11 cellular contexts compared by ENCODE assay signal in the genomic region with DNA sequence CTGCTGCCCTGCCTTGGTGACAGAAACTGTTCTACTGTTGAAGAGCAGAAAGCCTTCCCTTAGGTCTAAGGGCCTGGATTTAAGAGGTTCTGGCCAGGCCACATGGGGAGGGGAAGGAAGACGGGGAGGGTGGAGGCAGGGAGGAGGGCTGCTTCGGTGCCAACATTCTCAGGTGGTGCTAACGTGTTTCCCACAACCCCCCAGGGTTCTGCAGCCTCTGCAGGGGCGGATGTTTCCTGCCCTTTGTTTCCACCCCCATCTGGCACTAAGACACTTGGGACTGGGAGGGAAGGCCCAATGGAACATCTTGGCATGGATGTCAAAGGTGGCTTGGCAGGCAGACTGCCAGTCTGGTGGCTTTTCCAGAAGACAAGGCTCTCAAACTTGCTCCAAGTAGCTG. TPM values are rescaled to one million over a fixed set of nuclear protein-coding genes. Genes with fewer than 3 reads are reported as not detected.
DNase-seq lines count a peak whose midpoint lies in the region; ATAC-seq, FAIRE-seq and TF ChIP-seq lines count a peak whose summit lies in the region.
"Had no signal": no experiment of that assay in that cellular context is flagged by ENCODE, and none has a peak within 500 bp of the region (broad histone marks: within the 10 kb centered on the region; RNA-seq: fewer than 3 reads in every experiment).

No MANE protein-coding gene starts in this region.

- peaks cover 0 to 31% of the 10 kb centered on the region in 2 donors for H3K4me1 ChIP-seq in lung (ENCODE audit: control insufficient read depth in 2 of 2, insufficient read depth in 2 of 2, low read length in 2 of 2)
- H3K4me1 ChIP-seq in thyroid gland = peaks cover 6 to 79% of the 10 kb centered on the region in 2 donors

- H3K4me1 Mint-ChIP-seq in T-helper 2 cell treated with Interferon-gamma antibody and Interleukin-4, amounts not matched to agents 5 μg/mL and 100 μg/mL, for 36 hours (ENCODE audit: low read depth) = peaks cover 80% of the 10 kb centered on the region
- peaks cover 32% of the 10 kb centered on the region for H3K4me1 Mint-ChIP-seq in activated naive CD4-positive, alpha-beta T cell treated with anti-CD3 and anti-CD28 coated beads for 36 hours (ENCODE audit: low read depth)

- peaks cover 53% of the 10 kb centered on the region for H3K36me3 Mint-ChIP-seq in T-helper 2 cell treated with Interferon-gamma antibody and Interleukin-4, amounts not matched to agents 5 μg/mL and 100 μg/mL, for 36 hours (ENCODE audit: low read depth)
- H3K36me3 Mint-ChIP-seq in activated naive CD4-positive, alpha-beta T cell treated with anti-CD3 and anti-CD28 coated beads for 36 hours (ENCODE audit: low read depth) = peaks cover 60% of the 10 kb centered on the region

- no peaks in the 10 kb centered on the region for H3K27me3 Mint-ChIP-seq in T-helper 2 cell treated with Interferon-gamma antibody and Interleukin-4, amounts not matched to agents 5 μg/mL and 100 μg/mL, for 36 hours (ENCODE audit: low read depth)
- peaks cover 2% of the 10 kb centered on the region for H3K27me3 Mint-ChIP-seq in activated naive CD4-positive, alpha-beta T cell treated with anti-CD3 and anti-CD28 coated beads for 36 hours (ENCODE audit: low read depth)

- no peak for DNase-seq in T-helper 2 cell treated with Interferon-gamma antibody and Interleukin-4, amounts not matched to agents 5 μg/mL and 100 μg/mL, for 36 hours (ENCODE audit: low spot score)
- DNase-seq in T-helper 2 cell (no peak), bronchial epithelial cell (ENCODE audit: low read depth) (no peak), lung (ENCODE audit: low spot score) (no peak), thyroid gland (no peak), NCI-H226 (no peak)
- no peak for DNase-seq in activated naive CD4-positive, alpha-beta T cell treated with anti-CD3 and anti-CD28 coated beads for 36 hours

- no peak for TF ChIP-seq POLR2A in thyroid gland (IDR thresholded peaks at IDR 0.05)

- H3K9me3 Mint-ChIP-seq in T-helper 2 cell treated with Interferon-gamma antibody and Interleukin-4, amounts not matched to agents 5 μg/mL and 100 μg/mL, for 36 hours = no peaks in the 10 kb centered on the region
- no peaks in the 10 kb centered on the region for H3K9me3 Mint-ChIP-seq in activated naive CD4-positive, alpha-beta T cell treated with anti-CD3 and anti-CD28 coated beads for 36 hours

- peak overlapping the region; percentile 97 for H3K27ac Mint-ChIP-seq in T-helper 2 cell treated with Interferon-gamma antibody and Interleukin-4, amounts not matched to agents 5 μg/mL and 100 μg/mL, for 36 hours
- no peak overlapping the region for H3K27ac Mint-ChIP-seq in activated naive CD4-positive, alpha-beta T cell treated with anti-CD3 and anti-CD28 coated beads for 36 hours

- peak; percentile 43 for FAIRE-seq in bronchial epithelial cell (lab: Jason Lieb, UNC)
- FAIRE-seq: urothelium cell line had no signal

- no peak for TF ChIP-seq CTCF in bronchial epithelial cell (IDR thresholded peaks at IDR 0.05; ENCODE audit: insufficient read depth, low read length, severe bottlenecking)
- TF ChIP-seq CTCF in lung (IDR thresholded peaks at IDR 0.05; ENCODE audit: control extremely low read depth, extremely low read depth) = no peak
- no peak for TF ChIP-seq CTCF in thyroid gland (IDR thresholded peaks at IDR 0.05)

- H3K4me3 ChIP-seq in bronchial epithelial cell (ENCODE audit: low read depth, low read length) (no peak overlapping the region), lung (no peak overlapping the region), thyroid gland (replicated peaks in 1 of 3) (no peak overlapping the region)
- H3K4me3 ChIP-seq: coronary artery had no signal

- H3K27me3 ChIP-seq in bronchial epithelial cell (ENCODE audit: control insufficient read depth, insufficient read depth, low read length) (no peaks in the 10 kb centered on the region), lung (ENCODE audit: control insufficient read depth, insufficient read depth) (no peaks in the 10 kb centered on the region), thyroid gland (no peaks in the 10 kb centered on the region)

- ATAC-seq in lung (ENCODE audit: insufficient read depth, low FRiP score) = no peak
- no peak for ATAC-seq in GM18858 (IDR thresholded peaks at IDR 0.05; ENCODE audit: unreplicated experiment)

- 45 to 51% methylated on average over 4 of the region's 4 CpGs for WGBS in lung, 2 donors
- 40 to 51% methylated on average over 2 to 4 of the region's 4 CpGs for WGBS in thyroid gland, 2 donors

- CTCF ChIA-PET in activated naive CD4-positive, alpha-beta T cell treated with anti-CD3 and anti-CD28 coated beads for 36 hours (lab: Charles Lee) = interaction anchor here (1.6 to 1.9 kb wide), 2 partner anchors 10 to 179 kb away, joined by 5 to 10 read pairs; no protein-coding TSS in a partner anchor

- intact Hi-C loops in thyroid gland (cut with DNase I) = no loop called here
- intact Hi-C loops in activated naive CD4-positive, alpha-beta T cell treated with anti-CD3 and anti-CD28 coated beads for 36 hours (cut with micrococcal nuclease) = no loop called here

- peak overlapping the region; percentile 48 for H3K4me3 Mint-ChIP-seq in T-helper 2 cell treated with Interferon-gamma antibody and Interleukin-4, amounts not matched to agents 5 μg/mL and 100 μg/mL, for 36 hours
- H3K4me3 Mint-ChIP-seq in activated naive CD4-positive, alpha-beta T cell treated with anti-CD3 and anti-CD28 coated beads for 36 hours = no peak overlapping the region

- peak overlapping the region; percentile 24 to 58 for H3K27ac ChIP-seq in lung (ENCODE audit: low read depth in 1 of 2, low read length in 1 of 2)
- peak overlapping the region; percentile 37 to 70 (median 56) for H3K27ac ChIP-seq in thyroid gland

- H3K36me3 ChIP-seq in bronchial epithelial cell (ENCODE audit: control insufficient read depth, insufficient read depth, low read length) (peaks cover 21% of the 10 kb centered on the region), lung (ENCODE audit: control insufficient read depth in 2 of 2, insufficient read depth in 2 of 2, low read length in 2 of 2) (peaks cover 0 to 18% of the 10 kb centered on the region in 2 donors), thyroid gland (peaks cover 17 to 18% of the 10 kb centered on the region in 2 donors)

- H3K9me3 ChIP-seq in lung (ENCODE audit: control insufficient read depth in 2 of 2, insufficient read depth in 1 of 2, low read length in 1 of 2) (no peaks in the 10 kb centered on the region), thyroid gland (no peaks in the 10 kb centered on the region)

RNA-seq across cellular contexts. Expression of gene HIC1, which starts 12.7 kb away (rescaled TPM):
- 0.64 and 1.3 TPM in 2 replicates for total RNA-seq in bronchial epithelial cell
- total RNA-seq in lung = 10 to 100 TPM; 28.9 to 34.8 TPM
- polyA plus RNA-seq in lung = 10 to 100 TPM in 1 of 2 donors, 1 to 10 TPM in 1; 5.5 to 14.4 TPM
- 10 to 100 TPM; 13.3 to 23.2 (median 18.3) TPM for total RNA-seq in thyroid gland
- total RNA-seq in activated naive CD4-positive, alpha-beta T cell treated with anti-CD3 and anti-CD28 coated beads for 36 hours = 10 to 100 TPM; 14.8 TPM

RNA-seq across cellular contexts. Expression of gene OVCA2, which starts 25.7 kb away (rescaled TPM):
- total RNA-seq in bronchial epithelial cell = 54.4 and 69.0 TPM in 2 replicates
- 10 to 100 TPM; 11.1 to 31.7 TPM for total RNA-seq in lung
- 10 to 100 TPM; 43.2 to 55.4 TPM for polyA plus RNA-seq in lung
- total RNA-seq in thyroid gland = 10 to 100 TPM; 37.6 to 54.1 (median 47.3) TPM
- total RNA-seq in activated naive CD4-positive, alpha-beta T cell treated with anti-CD3 and anti-CD28 coated beads for 36 hours = 10 to 100 TPM; 22.7 to 24.7 TPM

RNA-seq across cellular contexts. Expression of gene DPH1, which starts 37.6 kb away (rescaled TPM):
- total RNA-seq in bronchial epithelial cell = 10.8 and 14.7 TPM in 2 replicates
- 10 to 100 TPM; 32.7 to 37.8 TPM for total RNA-seq in lung
- polyA plus RNA-seq in lung = 10 to 100 TPM; 21.1 to 21.6 TPM
- total RNA-seq in thyroid gland = 10 to 100 TPM; 41.6 to 61.1 (median 49.3) TPM
- 10 to 100 TPM; 31.1 to 34.1 TPM for total RNA-seq in activated naive CD4-positive, alpha-beta T cell treated with anti-CD3 and anti-CD28 coated beads for 36 hours

RNA-seq across cellular contexts. Expression of gene RTN4RL1, which starts 42.4 kb away (rescaled TPM):
- 0.13 and 0.26 TPM in 2 replicates for total RNA-seq in bronchial epithelial cell
- total RNA-seq in lung = 1 to 10 TPM in 1 of 2 donors, under 1 TPM in 1; 0.65 to 7.3 TPM
- polyA plus RNA-seq in lung = 1 to 10 TPM; 1.2 to 3.5 TPM
- total RNA-seq in thyroid gland = 1 to 10 TPM; 1.6 to 4.9 (median 2.5) TPM
- total RNA-seq in activated naive CD4-positive, alpha-beta T cell treated with anti-CD3 and anti-CD28 coated beads for 36 hours = under 1 TPM; 0.14 to 0.30 TPM
- total RNA-seq: OCI-LY7 had no signal
